In the genomic region with DNA sequence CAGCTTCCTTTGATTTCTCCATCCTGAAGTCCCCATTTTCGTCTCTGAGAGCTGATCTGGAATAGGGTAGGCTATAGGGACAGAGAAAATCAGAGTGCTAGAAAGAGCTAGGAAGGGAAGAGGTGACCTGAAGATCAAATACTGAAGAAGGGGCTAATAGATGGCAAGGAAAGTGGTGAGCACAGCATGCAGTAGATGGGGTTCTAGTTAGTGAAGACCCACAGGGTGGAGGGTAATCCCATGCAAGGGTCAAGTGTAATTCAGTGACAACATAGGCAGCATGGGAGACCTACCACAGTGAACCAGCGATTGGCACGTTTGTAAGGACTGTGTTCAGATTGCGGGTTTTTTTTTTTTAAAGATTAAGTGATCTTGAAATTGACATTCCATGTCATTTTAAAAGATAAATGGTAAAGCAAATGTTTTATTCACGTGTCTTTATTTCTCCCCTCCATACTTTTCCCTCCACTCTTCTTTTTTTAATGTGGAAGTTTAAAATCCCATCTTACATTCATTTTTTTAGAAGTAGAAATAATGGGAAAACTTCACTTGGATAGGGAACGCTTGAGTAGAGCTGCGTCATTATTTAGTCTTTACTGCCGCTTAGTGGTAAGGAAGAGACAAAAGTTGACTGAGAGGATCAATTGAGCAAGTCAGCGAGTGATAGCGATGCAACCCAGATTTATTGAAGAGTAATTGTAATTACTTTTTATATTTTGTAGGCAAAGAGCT, we compare ENCODE assay signal across 8 cellular contexts. TPM values are rescaled to one million over a fixed set of nuclear protein-coding genes. Genes with fewer than 3 reads are reported as not detected.
DNase-seq lines count a peak whose midpoint lies in the region; ATAC-seq and TF ChIP-seq lines count a peak whose summit lies in the region.

No MANE protein-coding gene starts in this region.

- peak; percentile 80 for TF ChIP-seq CTCF in VCaP (conservative IDR thresholded peaks at IDR 0.05)

- in situ Hi-C loops in G401 (cut with HindIII; ENCODE audit: low sequenced_read_pairs) = no loop called here

- ATAC-seq in HG03025 (IDR thresholded peaks at IDR 0.05; ENCODE audit: low FRiP score, unreplicated experiment) (no peak), HG03139 (IDR thresholded peaks at IDR 0.05; ENCODE audit: unreplicated experiment) (no peak)

- DNase-seq in G401 (ENCODE audit: low spot score) = peak; percentile 76
- DNase-seq in H4 (ENCODE audit: low spot score) = peak; percentile 48
- peak; percentile 24 for DNase-seq in NCI-H1694 (lab: John Stamatoyannopoulos, UW)
- peak; percentile 63 for DNase-seq in glomerular visceral epithelial cell (ENCODE audit: extremely low spot score)
- peak; percentile 63 for DNase-seq in putamen (ENCODE audit: low spot score)

- H3K27ac ChIP-seq in VCaP = no peak overlapping the region

RNA-seq across cellular contexts. Expression of gene ABI1, which starts 21.0 kb away (rescaled TPM):
- total RNA-seq in G401 (2014; rRNA removed; shearing (Covaris generic)) = 44.9 and 45.2 TPM in 2 replicates
- 22.3 and 28.2 TPM in 2 replicates for total RNA-seq in H4 (2014; rRNA removed; shearing (Covaris generic))

Comparison
In these comparisons a context has a peak if more than half of its experiments do, and no peak if none do; other contexts are left out.
1. DNase-seq: peak in every context shown above with its lines; median percentile 76 in G401; 63 in glomerular visceral epithelial cell; 63 in putamen; 48 in H4; 24 in NCI-H1694.